Comparison of ENCODE assay signal across 1 cellular context in the genomic region with DNA sequence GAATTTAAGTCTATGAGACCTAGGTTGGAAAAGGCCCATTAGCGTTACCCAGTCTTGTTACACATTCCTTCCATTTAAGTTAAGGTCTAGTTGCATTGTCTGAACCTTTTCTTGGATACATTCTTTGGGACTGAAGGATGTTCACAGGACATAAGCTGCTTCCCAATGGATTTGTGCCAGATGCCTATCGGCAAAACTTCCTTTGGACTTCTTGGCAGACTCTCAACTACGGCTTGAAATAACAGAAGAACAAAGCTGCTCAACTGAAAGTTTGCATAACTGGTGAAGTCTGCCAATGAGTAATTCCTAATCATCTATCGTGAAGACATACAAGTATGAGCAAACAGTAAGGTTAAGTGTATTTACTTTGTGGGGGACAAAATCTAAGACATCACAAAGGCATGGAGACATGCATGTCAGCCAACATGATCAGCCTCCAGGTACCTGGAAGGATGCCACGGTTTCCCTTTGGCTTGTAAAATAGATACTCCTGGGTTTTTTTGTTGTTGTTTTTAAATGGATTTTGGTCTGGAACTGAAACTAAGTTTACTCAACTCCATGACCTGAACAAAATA.
TF ChIP-seq lines count a peak whose summit lies in the region.

No MANE protein-coding gene starts in this region.

TF ChIP-seq in IMR-90, 13 proteins besides CTCF, POLR2A, EP300 and RAD21 (continued from another document):
- TF ChIP-seq, protein P1, sequence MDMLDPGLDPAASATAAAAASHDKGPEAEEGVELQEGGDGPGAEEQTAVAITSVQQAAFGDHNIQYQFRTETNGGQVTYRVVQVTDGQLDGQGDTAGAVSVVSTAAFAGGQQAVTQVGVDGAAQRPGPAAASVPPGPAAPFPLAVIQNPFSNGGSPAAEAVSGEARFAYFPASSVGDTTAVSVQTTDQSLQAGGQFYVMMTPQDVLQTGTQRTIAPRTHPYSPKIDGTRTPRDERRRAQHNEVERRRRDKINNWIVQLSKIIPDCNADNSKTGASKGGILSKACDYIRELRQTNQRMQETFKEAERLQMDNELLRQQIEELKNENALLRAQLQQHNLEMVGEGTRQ (IDR thresholded peaks at IDR 0.05; ENCODE audit: low read depth, low read length) = no peak
- TF ChIP-seq CEBPB (IDR thresholded peaks at IDR 0.05; ENCODE audit: low read depth, low read length) = peak; percentile 95
